ENCODE assay signal across 1 cellular context in the genomic region with DNA sequence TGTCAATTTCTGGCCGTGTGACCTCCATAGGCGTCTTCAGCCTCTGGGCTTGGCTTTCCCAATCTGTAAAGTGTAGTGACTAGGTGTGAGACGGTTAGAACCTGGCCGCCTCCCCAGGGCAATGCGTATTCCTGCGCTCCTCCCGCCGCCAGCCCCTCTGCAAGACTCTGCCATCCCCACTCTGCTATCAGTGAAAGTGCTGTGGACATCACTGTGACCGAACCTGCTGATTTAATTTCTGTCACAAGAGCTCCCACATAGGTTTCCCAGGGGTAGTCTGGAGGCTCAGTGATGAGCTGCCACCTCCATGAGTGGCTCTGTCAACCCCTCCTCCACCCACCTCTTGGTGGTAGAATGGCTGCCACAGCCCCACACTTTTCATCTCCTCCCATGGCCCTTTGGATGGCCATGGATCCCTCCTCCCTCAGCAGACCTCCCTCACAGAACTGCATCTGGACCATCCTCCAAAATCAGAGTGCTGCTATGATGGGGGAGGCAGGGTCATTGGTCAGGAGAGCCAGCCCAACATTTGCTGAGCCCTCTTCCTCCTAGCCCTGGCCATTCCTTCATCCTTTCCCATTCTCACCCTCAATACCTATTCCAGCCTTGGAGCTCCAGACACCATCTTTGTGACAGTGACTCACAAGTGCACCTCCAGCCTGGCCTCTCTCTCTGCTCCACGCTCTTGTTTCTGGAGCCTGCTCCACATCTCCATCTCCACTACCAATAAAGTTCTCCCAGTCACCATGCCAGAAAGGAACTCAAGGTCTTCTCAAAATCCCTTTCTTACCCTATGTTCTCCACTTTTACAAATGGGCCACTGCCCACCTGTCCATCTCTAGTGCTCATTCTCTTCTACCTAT.
TF ChIP-seq lines count a peak whose summit lies in the region.

No MANE protein-coding gene starts in this region.

TF ChIP-seq in WTC11, 78 proteins besides CTCF, POLR2A, EP300 and RAD21 (continued from another document):
- TF ChIP-seq, protein P1, sequence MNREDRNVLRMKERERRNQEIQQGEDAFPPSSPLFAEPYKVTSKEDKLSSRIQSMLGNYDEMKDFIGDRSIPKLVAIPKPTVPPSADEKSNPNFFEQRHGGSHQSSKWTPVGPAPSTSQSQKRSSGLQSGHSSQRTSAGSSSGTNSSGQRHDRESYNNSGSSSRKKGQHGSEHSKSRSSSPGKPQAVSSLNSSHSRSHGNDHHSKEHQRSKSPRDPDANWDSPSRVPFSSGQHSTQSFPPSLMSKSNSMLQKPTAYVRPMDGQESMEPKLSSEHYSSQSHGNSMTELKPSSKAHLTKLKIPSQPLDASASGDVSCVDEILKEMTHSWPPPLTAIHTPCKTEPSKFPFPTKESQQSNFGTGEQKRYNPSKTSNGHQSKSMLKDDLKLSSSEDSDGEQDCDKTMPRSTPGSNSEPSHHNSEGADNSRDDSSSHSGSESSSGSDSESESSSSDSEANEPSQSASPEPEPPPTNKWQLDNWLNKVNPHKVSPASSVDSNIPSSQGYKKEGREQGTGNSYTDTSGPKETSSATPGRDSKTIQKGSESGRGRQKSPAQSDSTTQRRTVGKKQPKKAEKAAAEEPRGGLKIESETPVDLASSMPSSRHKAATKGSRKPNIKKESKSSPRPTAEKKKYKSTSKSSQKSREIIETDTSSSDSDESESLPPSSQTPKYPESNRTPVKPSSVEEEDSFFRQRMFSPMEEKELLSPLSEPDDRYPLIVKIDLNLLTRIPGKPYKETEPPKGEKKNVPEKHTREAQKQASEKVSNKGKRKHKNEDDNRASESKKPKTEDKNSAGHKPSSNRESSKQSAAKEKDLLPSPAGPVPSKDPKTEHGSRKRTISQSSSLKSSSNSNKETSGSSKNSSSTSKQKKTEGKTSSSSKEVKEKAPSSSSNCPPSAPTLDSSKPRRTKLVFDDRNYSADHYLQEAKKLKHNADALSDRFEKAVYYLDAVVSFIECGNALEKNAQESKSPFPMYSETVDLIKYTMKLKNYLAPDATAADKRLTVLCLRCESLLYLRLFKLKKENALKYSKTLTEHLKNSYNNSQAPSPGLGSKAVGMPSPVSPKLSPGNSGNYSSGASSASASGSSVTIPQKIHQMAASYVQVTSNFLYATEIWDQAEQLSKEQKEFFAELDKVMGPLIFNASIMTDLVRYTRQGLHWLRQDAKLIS (CRISPR knock-in tag; IDR thresholded peaks at IDR 0.05; ENCODE audit: borderline replicate concordance): no peak
- TF ChIP-seq TEAD4 (CRISPR knock-in tag; IDR thresholded peaks at IDR 0.05) (no peak), MYBL2 (CRISPR knock-in tag; IDR thresholded peaks at IDR 0.05) (no peak)
